Comparison of ENCODE assay signal across 27 cellular contexts in the genomic region with DNA sequence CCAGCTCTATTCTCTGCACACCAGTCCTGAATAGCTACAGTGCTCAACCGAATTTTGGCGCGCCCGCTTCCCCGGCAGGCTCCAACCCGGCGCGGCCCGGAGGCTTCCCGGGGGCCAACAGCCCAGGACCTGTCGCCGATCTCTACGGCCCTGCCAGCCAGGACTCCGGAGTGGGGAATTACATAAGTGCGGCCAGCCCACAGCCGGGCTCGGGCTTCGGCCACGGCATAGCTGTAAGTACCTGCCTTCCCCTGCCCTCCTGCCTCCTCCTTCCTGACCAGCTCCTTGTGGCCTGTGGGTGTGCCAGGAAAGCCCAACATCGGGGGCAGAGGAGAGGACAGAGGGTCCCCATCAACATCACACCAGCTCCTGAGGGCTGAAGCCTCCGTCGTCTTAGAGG.
DNase-seq lines count a peak whose midpoint lies in the region; ATAC-seq and TF ChIP-seq lines count a peak whose summit lies in the region.
"Had no signal": no experiment of that assay in that cellular context is flagged by ENCODE, and none has a peak within 500 bp of the region (broad histone marks: within the 10 kb centered on the region; RNA-seq: fewer than 3 reads in every experiment).

No MANE protein-coding gene starts in this region.

- CTCF ChIA-PET in activated CD8-positive, alpha-beta T cell treated with anti-CD3 and anti-CD28 coated beads, Interleukin-2, amount 10 ng/mL, durations not matched to agents 7 days and 5 days (lab: Charles Lee) = interaction anchor here (0.7 to 1.2 kb wide), 5 partner anchors 14 to 270 kb away, joined by 3 to 9 read pairs (median 3); no protein-coding TSS in a partner anchor
- CTCF ChIA-PET in activated CD8-positive, alpha-beta T cell treated with anti-CD3 and anti-CD28 coated beads for 36 hours (lab: Charles Lee) = interaction anchor here (1.0 to 1.6 kb wide), 5 partner anchors 14 to 78 kb away, joined by 3 to 5 read pairs (median 3); no protein-coding TSS in a partner anchor

- H3K4me3 Mint-ChIP-seq in activated CD8-positive, alpha-beta T cell treated with anti-CD3 and anti-CD28 coated beads, Interleukin-2, amount 10 ng/mL, durations not matched to agents 7 days and 5 days = no peak overlapping the region
- H3K4me3 Mint-ChIP-seq in activated CD8-positive, alpha-beta T cell treated with anti-CD3 and anti-CD28 coated beads for 36 hours = no peak overlapping the region
- H3K4me3 Mint-ChIP-seq in brain = no peak overlapping the region
- H3K4me3 Mint-ChIP-seq in natural killer cell = no peak overlapping the region
- H3K4me3 Mint-ChIP-seq: activated naive CD4-positive, alpha-beta T cell treated with anti-CD3 and anti-CD28 coated beads for 36 hours; activated T-cell treated with anti-CD3 and anti-CD28 coated beads, Interleukin-2, amount 50 U/mL, for 72 hours; immature natural killer cell; nephron; T-helper 2 cell treated with Interferon-gamma antibody and Interleukin-4, amounts not matched to agents 5 μg/mL and 100 μg/mL, for 36 hours had no signal

- POLR2A ChIA-PET in activated CD8-positive, alpha-beta T cell treated with anti-CD3 and anti-CD28 coated beads, Interleukin-2, amount 10 ng/mL, durations not matched to agents 7 days and 5 days (lab: Charles Lee) = no interaction called here
- POLR2A ChIA-PET in activated CD8-positive, alpha-beta T cell treated with anti-CD3 and anti-CD28 coated beads for 36 hours (lab: Charles Lee) = interaction anchor here (1.5 kb wide), 1 partner anchor 12 kb away, joined by 4 read pairs; no protein-coding TSS in a partner anchor

- H3K9me3 Mint-ChIP-seq in activated CD8-positive, alpha-beta T cell treated with anti-CD3 and anti-CD28 coated beads, Interleukin-2, amount 10 ng/mL, durations not matched to agents 7 days and 5 days (ENCODE audit: insufficient read depth) = no peaks in the 10 kb centered on the region
- H3K9me3 Mint-ChIP-seq in activated CD8-positive, alpha-beta T cell treated with anti-CD3 and anti-CD28 coated beads for 36 hours = no peaks in the 10 kb centered on the region
- H3K9me3 Mint-ChIP-seq in brain = no peaks in the 10 kb centered on the region
- H3K9me3 Mint-ChIP-seq in natural killer cell = no peaks in the 10 kb centered on the region
- H3K9me3 Mint-ChIP-seq: activated naive CD4-positive, alpha-beta T cell treated with anti-CD3 and anti-CD28 coated beads for 36 hours; activated T-cell treated with anti-CD3 and anti-CD28 coated beads, Interleukin-2, amount 50 U/mL, for 72 hours; immature natural killer cell; nephron; T-helper 2 cell treated with Interferon-gamma antibody and Interleukin-4, amounts not matched to agents 5 μg/mL and 100 μg/mL, for 36 hours had no signal

- no peak for TF ChIP-seq CTCF in activated CD8-positive, alpha-beta T cell treated with anti-CD3 and anti-CD28 coated beads for 36 hours (IDR thresholded peaks at IDR 0.05)
- TF ChIP-seq CTCF in brain (conservative IDR thresholded peaks at IDR 0.05) (no peak), lower leg skin (IDR thresholded peaks at IDR 0.05) (no peak), natural killer cell (IDR thresholded peaks at IDR 0.05) (no peak)

- peak overlapping the region; percentile 23 for H3K27ac Mint-ChIP-seq in activated CD8-positive, alpha-beta T cell treated with anti-CD3 and anti-CD28 coated beads, Interleukin-2, amount 10 ng/mL, durations not matched to agents 7 days and 5 days
- H3K27ac Mint-ChIP-seq in activated CD8-positive, alpha-beta T cell treated with anti-CD3 and anti-CD28 coated beads for 36 hours = no peak overlapping the region
- H3K27ac Mint-ChIP-seq in brain = peak overlapping the region in 3 of 5 experiments; percentile 8 to 91 (median 67)
- H3K27ac Mint-ChIP-seq in natural killer cell = no peak overlapping the region
- H3K27ac Mint-ChIP-seq: activated naive CD4-positive, alpha-beta T cell treated with anti-CD3 and anti-CD28 coated beads for 36 hours; nephron; T-helper 2 cell treated with Interferon-gamma antibody and Interleukin-4, amounts not matched to agents 5 μg/mL and 100 μg/mL, for 36 hours had no signal

- H3K27me3 Mint-ChIP-seq in activated CD8-positive, alpha-beta T cell treated with anti-CD3 and anti-CD28 coated beads, Interleukin-2, amount 10 ng/mL, durations not matched to agents 7 days and 5 days (ENCODE audit: low read depth) = no peaks in the 10 kb centered on the region
- H3K27me3 Mint-ChIP-seq in activated CD8-positive, alpha-beta T cell treated with anti-CD3 and anti-CD28 coated beads for 36 hours = no peaks in the 10 kb centered on the region
- H3K27me3 Mint-ChIP-seq in brain (peaks cover 4% of the 10 kb centered on the region), natural killer cell (ENCODE audit: low read depth in 2 of 2) (no peaks in the 10 kb centered on the region)

- ATAC-seq in activated CD8-positive, alpha-beta T cell treated with anti-CD3 and anti-CD28 coated beads, Interleukin-2, amount 10 ng/mL, durations not matched to agents 7 days and 5 days = no peak
- ATAC-seq in activated CD8-positive, alpha-beta T cell treated with anti-CD3 and anti-CD28 coated beads for 36 hours = no peak
- ATAC-seq in natural killer cell = no peak
- ATAC-seq: activated T-cell treated with anti-CD3 and anti-CD28 coated beads, Interleukin-2, amount 50 U/mL, for 72 hours; body of pancreas; left lung; pancreas; stimulated activated naive CD8-positive, alpha-beta T cell treated with anti-CD3 and anti-CD28 coated beads, Interleukin-15, Interleukin-2, amounts not matched to agents 100 U/mL and 50 U/mL, for 24 hours had no signal

- no peak for DNase-seq in activated CD8-positive, alpha-beta T cell treated with anti-CD3 and anti-CD28 coated beads, Interleukin-2, amount 10 ng/mL, durations not matched to agents 7 days and 5 days
- no peak for DNase-seq in activated CD8-positive, alpha-beta T cell treated with anti-CD3 and anti-CD28 coated beads for 36 hours
- DNase-seq in lower leg skin (ENCODE audit: low spot score in 2 of 2) = peak; percentile 12 to 71
- peak in 6 of 10 donors; percentile 33 to 86 (median 47) for DNase-seq in posterior cingulate gyrus
- no peak for DNase-seq in HCEC 1CT
- DNase-seq in DMS79 (lab: John Stamatoyannopoulos, UW) = no peak
- no peak for DNase-seq in natural killer cell
- DNase-seq: 8988T; activated naive CD4-positive, alpha-beta T cell treated with anti-CD3 and anti-CD28 coated beads for 36 hours; activated T-cell treated with anti-CD3 and anti-CD28 coated beads, Interleukin-2, amount 50 U/mL, for 72 hours; body of pancreas; DMS79 treated with DMSO at 0.1 percent for 48 hours; effector memory CD4-positive, alpha-beta T cell; GM23248; immature natural killer cell; left lung; NCI-H1694; NCI-H510A; pancreas; retina; SIG-M5; stimulated activated naive CD8-positive, alpha-beta T cell treated with anti-CD3 and anti-CD28 coated beads, Interleukin-15, Interleukin-2, amounts not matched to agents 100 U/mL and 50 U/mL, for 24 hours had no signal

- WGBS in lower leg skin, 2 donors = 95 to 96% methylated on average over 22 of the region's 22 CpGs

- TF ChIP-seq POLR2A in lower leg skin (IDR thresholded peaks at IDR 0.05) = no peak

- intact Hi-C loops in activated CD8-positive, alpha-beta T cell treated with anti-CD3 and anti-CD28 coated beads for 36 hours (cut with micrococcal nuclease) = loop anchor here (5.0 to 10.0 kb wide), 2 partner anchors 73 to 430 kb away; no protein-coding TSS in a partner anchor
- intact Hi-C loops in lower leg skin (cut with DNase I; ENCODE audit: low total_unique reads) = loop anchor here (5.0 to 10.0 kb wide), 2 partner anchors 157 to 540 kb away; no protein-coding TSS in a partner anchor
- intact Hi-C loops in posterior cingulate gyrus (cut with DNase I) = loop anchor here (5.0 kb wide), 2 partner anchors 433 to 543 kb away; no protein-coding TSS in a partner anchor
- intact Hi-C loops in natural killer cell (cut with micrococcal nuclease) = no loop called here

- peaks cover 20% of the 10 kb centered on the region for H3K36me3 Mint-ChIP-seq in activated CD8-positive, alpha-beta T cell treated with anti-CD3 and anti-CD28 coated beads, Interleukin-2, amount 10 ng/mL, durations not matched to agents 7 days and 5 days (ENCODE audit: low read depth)
- H3K36me3 Mint-ChIP-seq in activated CD8-positive, alpha-beta T cell treated with anti-CD3 and anti-CD28 coated beads for 36 hours (ENCODE audit: low read depth) = peaks cover 2% of the 10 kb centered on the region
- H3K36me3 Mint-ChIP-seq in brain (peaks cover 31% of the 10 kb centered on the region), natural killer cell (no peaks in the 10 kb centered on the region)

- H3K4me1 Mint-ChIP-seq in activated CD8-positive, alpha-beta T cell treated with anti-CD3 and anti-CD28 coated beads, Interleukin-2, amount 10 ng/mL, durations not matched to agents 7 days and 5 days (ENCODE audit: low read depth) = peaks cover 39% of the 10 kb centered on the region
- H3K4me1 Mint-ChIP-seq in activated CD8-positive, alpha-beta T cell treated with anti-CD3 and anti-CD28 coated beads for 36 hours (ENCODE audit: low read depth) = peaks cover 34% of the 10 kb centered on the region
- peaks cover 79% of the 10 kb centered on the region for H3K4me1 Mint-ChIP-seq in brain
- peaks cover 17% of the 10 kb centered on the region in 2 donors for H3K4me1 Mint-ChIP-seq in natural killer cell

- H3K4me3 ChIP-seq in lower leg skin (ENCODE audit: low read depth, poor library complexity, severe bottlenecking) = no peak overlapping the region
- H3K4me3 ChIP-seq: adrenal gland, body of pancreas, GM23248, left lung, pancreas, skin epidermis had no signal

Comparison
In these comparisons a context has a peak if more than half of its experiments do, and no peak if none do; other contexts are left out.
1. H3K27ac Mint-ChIP-seq: peak in activated CD8-positive, alpha-beta T cell treated with anti-CD3 and anti-CD28 coated beads, Interleukin-2, amount 10 ng/mL, durations not matched to agents 7 days and 5 days (single experiment) and brain (3 of 5); none in activated CD8-positive, alpha-beta T cell treated with anti-CD3 and anti-CD28 coated beads for 36 hours (single experiment) and natural killer cell (0 of 2).
2. DNase-seq: peak in lower leg skin (2 of 2) and posterior cingulate gyrus (6 of 10); none in activated CD8-positive, alpha-beta T cell treated with anti-CD3 and anti-CD28 coated beads, Interleukin-2, amount 10 ng/mL, durations not matched to agents 7 days and 5 days (single experiment), activated CD8-positive, alpha-beta T cell treated with anti-CD3 and anti-CD28 coated beads for 36 hours (single experiment), HCEC 1CT (single experiment), DMS79 (single experiment) and natural killer cell (single experiment).